12 cellular contexts compared by ENCODE assay signal in genomic region chr10:58698777-58699356, GRCh38.
"Had no signal": no experiment of that assay in that cellular context is flagged by ENCODE, and none has a peak within 500 bp of the region (broad histone marks: within the 10 kb centered on the region; RNA-seq: fewer than 3 reads in every experiment).

No MANE protein-coding gene starts in this region.

- H3K36me3 Mint-ChIP-seq: stimulated activated effector memory CD8-positive, alpha-beta T cell treated with anti-CD3 and anti-CD28 coated beads, Interleukin-12 subunit alpha, Interleukin-12 subunit beta, amount 100 ng/mL, for 72 hours had no signal

- ATAC-seq: activated CD8-positive, alpha-beta T cell treated with anti-CD3 and anti-CD28 coated beads for 36 hours; esophagus mucosa; stimulated activated effector memory CD8-positive, alpha-beta T cell treated with anti-CD3 and anti-CD28 coated beads, Interleukin-12 subunit alpha, Interleukin-12 subunit beta, amount 100 ng/mL, for 72 hours had no signal

- H3K27ac ChIP-seq: ascending aorta, cardiac muscle cell, pancreas, thyroid gland had no signal

- H3K36me3 ChIP-seq: ascending aorta, cardiac muscle cell, pancreas, thyroid gland had no signal

- H3K9me3 Mint-ChIP-seq: neural crest cell; stimulated activated effector memory CD8-positive, alpha-beta T cell treated with anti-CD3 and anti-CD28 coated beads, Interleukin-12 subunit alpha, Interleukin-12 subunit beta, amount 100 ng/mL, for 72 hours had no signal

- DNase-seq: activated CD8-positive, alpha-beta memory T cell treated with anti-CD3 and anti-CD28 coated beads, Interleukin-2, amount 50 U/mL, for 4 hours; activated CD8-positive, alpha-beta T cell treated with anti-CD3 and anti-CD28 coated beads for 36 hours; activated naive CD4-positive, alpha-beta T cell; pancreas; retina; thyroid gland had no signal

- H3K27me3 ChIP-seq: ascending aorta, cardiac muscle cell, pancreas, thyroid gland had no signal

- H3K27ac Mint-ChIP-seq: activated CD8-positive, alpha-beta T cell treated with anti-CD3 and anti-CD28 coated beads for 36 hours; stimulated activated effector memory CD8-positive, alpha-beta T cell treated with anti-CD3 and anti-CD28 coated beads, Interleukin-12 subunit alpha, Interleukin-12 subunit beta, amount 100 ng/mL, for 72 hours had no signal

- H3K4me3 Mint-ChIP-seq: activated CD8-positive, alpha-beta T cell treated with anti-CD3 and anti-CD28 coated beads for 36 hours; neural crest cell; stimulated activated effector memory CD8-positive, alpha-beta T cell treated with anti-CD3 and anti-CD28 coated beads, Interleukin-12 subunit alpha, Interleukin-12 subunit beta, amount 100 ng/mL, for 72 hours had no signal

- H3K4me3 ChIP-seq: ascending aorta, cardiac muscle cell, pancreas, smooth muscle cell, thyroid gland had no signal

- H3K9me3 ChIP-seq: pancreas, thyroid gland had no signal

- H3K4me1 ChIP-seq: thyroid gland had no signal

- H3K27me3 Mint-ChIP-seq: activated CD8-positive, alpha-beta T cell treated with anti-CD3 and anti-CD28 coated beads for 36 hours had no signal

- H3K4me1 Mint-ChIP-seq: stimulated activated effector memory CD8-positive, alpha-beta T cell treated with anti-CD3 and anti-CD28 coated beads, Interleukin-12 subunit alpha, Interleukin-12 subunit beta, amount 100 ng/mL, for 72 hours had no signal
